ENCODE assay signal across 14 cellular contexts in genomic region chr14:93536945-93537344, GRCh38.
A peak's percentile ranks its signal among the peaks of the same experiment; 100 is the strongest.
DNase-seq lines count a peak whose midpoint lies in the region; ATAC-seq, FAIRE-seq and TF ChIP-seq lines count a peak whose summit lies in the region.
"Had no signal": no experiment of that assay in that cellular context is flagged by ENCODE, and none has a peak within 500 bp of the region (broad histone marks: within the 10 kb centered on the region; RNA-seq: fewer than 3 reads in every experiment).

No MANE protein-coding gene starts in this region.

- H3F3A ChIP-seq in MM.1S (ENCODE audit: insufficient read depth, low read length) = no peaks in the 10 kb centered on the region

- ATAC-seq in GM21367 (IDR thresholded peaks at IDR 0.05; ENCODE audit: unreplicated experiment) = no peak
- ATAC-seq: lower lobe of right lung, right cardiac atrium had no signal

- H3K9me3 ChIP-seq in MM.1S (replicated peaks; ENCODE audit: insufficient read depth, low read length) = no peaks in the 10 kb centered on the region
- H3K9me3 ChIP-seq: adrenal gland, lower lobe of right lung, SJCRH30 had no signal

- H3K4me1 ChIP-seq in MM.1S (ENCODE audit: low read length) = no peaks in the 10 kb centered on the region
- H3K4me1 ChIP-seq: adrenal gland, lower lobe of right lung, SJCRH30 had no signal

- DNase-seq in D721Med (ENCODE audit: insufficient read length, low spot score) = no peak
- peak; percentile 38 for DNase-seq in H7
- peak; percentile 2 for DNase-seq in RPMI7951 (ENCODE audit: low read depth)
- peak; percentile 28 for DNase-seq in iPS-NIHi11 (ENCODE audit: low spot score)
- no peak for DNase-seq in NCI-H1930 (lab: John Stamatoyannopoulos, UW)
- DNase-seq in MM.1S = no peak
- no peak for DNase-seq in anterior cingulate cortex (lab: John Stamatoyannopoulos, UW)
- DNase-seq: EL, lower lobe of right lung, right cardiac atrium had no signal

- H4K20me1 ChIP-seq in MM.1S (ENCODE audit: insufficient read depth, low read length) = no peaks in the 10 kb centered on the region

- H3K79me2 ChIP-seq in MM.1S (ENCODE audit: low read length) = no peaks in the 10 kb centered on the region

- no peak overlapping the region for H3K9ac ChIP-seq in MM.1S (ENCODE audit: low read length)
- H3K9ac ChIP-seq: KMS-11 had no signal

- no peak for FAIRE-seq in D721Med (lab: Jason Lieb, UNC)

- no peak overlapping the region for H2AFZ ChIP-seq in MM.1S (ENCODE audit: low read length)

- H3K27ac ChIP-seq in MM.1S (ENCODE audit: low read length) = no peak overlapping the region
- H3K27ac ChIP-seq: adrenal gland, KMS-11, lower lobe of right lung, SJCRH30 had no signal

- H3K4me3 ChIP-seq in H7 (ENCODE audit: insufficient read depth, low read depth, low read length) (no peak overlapping the region), MM.1S (ENCODE audit: low read length) (no peak overlapping the region)
- H3K4me3 ChIP-seq: adrenal gland, lower lobe of right lung, SJCRH30 had no signal

- TF ChIP-seq CTCF in D721Med (IDR thresholded peaks at IDR 0.05; ENCODE audit: insufficient read depth, missing control alignments) (peak; percentile 50), MM.1S (IDR thresholded peaks at IDR 0.05; ENCODE audit: low read length) (no peak)

- H3K36me3 ChIP-seq in H7 (replicated peaks; ENCODE audit: control insufficient read depth, insufficient read depth, low read length) (no peaks in the 10 kb centered on the region), MM.1S (replicated peaks; ENCODE audit: insufficient read depth, low read length) (no peaks in the 10 kb centered on the region)
- H3K36me3 ChIP-seq: adrenal gland, lower lobe of right lung, SJCRH30 had no signal

- H3K9me2 ChIP-seq in MM.1S (replicated peaks; ENCODE audit: insufficient read depth, low read length) = no peaks in the 10 kb centered on the region

- H3K27me3 ChIP-seq in H7 (ENCODE audit: control insufficient read depth, insufficient read depth, low read length) (no peaks in the 10 kb centered on the region), MM.1S (replicated peaks; ENCODE audit: insufficient read depth, low read length) (no peaks in the 10 kb centered on the region)
- H3K27me3 ChIP-seq: adrenal gland, SJCRH30 had no signal

- H3K4me2 ChIP-seq in MM.1S (ENCODE audit: low read depth, low read length) = no peak overlapping the region
- H3K4me2 ChIP-seq: KMS-11 had no signal

Comparison
In these comparisons a context has a peak if more than half of its experiments do, and no peak if none do; other contexts are left out.
1. DNase-seq: peak in H7 (single experiment), RPMI7951 (single experiment) and iPS-NIHi11 (single experiment); none in D721Med (single experiment), NCI-H1930 (0 of 2), MM.1S (single experiment) and anterior cingulate cortex (0 of 58).